ENCODE assay signal across 8 cellular contexts in genomic region chr15:74317820-74318375, GRCh38. TPM values are rescaled to one million over a fixed set of nuclear protein-coding genes. Genes with fewer than 3 reads are reported as not detected.
DNase-seq lines count a peak whose midpoint lies in the region; ATAC-seq, FAIRE-seq and TF ChIP-seq lines count a peak whose summit lies in the region.

No MANE protein-coding gene starts in this region.

- peak; percentile 55 for DNase-seq in H54 (ENCODE audit: insufficient read length, low spot score)
- no peak for DNase-seq in NT2/D1 (ENCODE audit: low read depth, low spot score)
- peak; percentile 91 for DNase-seq in Right ventricle myocardium superior
- peak; percentile 89 for DNase-seq in smooth muscle cell of the brain vasculature (ENCODE audit: low read depth, low spot score)
- no peak for DNase-seq in GDM1 (lab: John Stamatoyannopoulos, UW)
- DNase-seq in natural killer cell, result no peak
- no peak for DNase-seq in central memory CD4-positive, alpha-beta T cell
- no peak for DNase-seq in Caco-2

- TF ChIP-seq POLR2A in H54 (IDR thresholded peaks at IDR 0.05; ENCODE audit: low read depth, low read length), result no peak

- no TSS peak for BruUV-seq in Caco-2 (replicated peaks; lab: Mats Ljungman, UMichigan)

- H3K4me3 Mint-ChIP-seq in natural killer cell (no peak overlapping the region), Caco-2 (ENCODE audit: unreplicated experiment) (no peak overlapping the region)

- POLR2A ChIA-PET in Caco-2 (lab: Charles Lee), result no interaction called here

- peak overlapping the region; percentile 42 for H3K9ac ChIP-seq in NT2/D1 (ENCODE audit: insufficient read length, low read depth)

- TF ChIP-seq CTCF in natural killer cell (IDR thresholded peaks at IDR 0.05), result no peak
- TF ChIP-seq CTCF in Caco-2 (IDR thresholded peaks at IDR 0.05; ENCODE audit: insufficient read depth in 1 of 2, low read depth in 1 of 2, low read length in 1 of 2, severe bottlenecking in 1 of 2, unreplicated experiment in 1 of 2), result no peak

- H3K4me3 ChIP-seq in NT2/D1 (ENCODE audit: insufficient read length, low read depth) (no peak overlapping the region), Caco-2 (ENCODE audit: low read depth, low read length) (no peak overlapping the region)

- no peaks in the 10 kb centered on the region for H3K27me3 ChIP-seq in NT2/D1 (ENCODE audit: insufficient read depth, insufficient read length)
- no peaks in the 10 kb centered on the region for H3K27me3 ChIP-seq in Caco-2 (replicated peaks; ENCODE audit: control insufficient read depth, insufficient read depth, low read length)

- FAIRE-seq in H54 (lab: Jason Lieb, UNC), result no peak

- H3K36me3 ChIP-seq in NT2/D1 (ENCODE audit: insufficient read depth, insufficient read length, low read length), result no peaks in the 10 kb centered on the region
- no peaks in the 10 kb centered on the region for H3K36me3 ChIP-seq in Caco-2 (ENCODE audit: control insufficient read depth, insufficient read depth, low read length)

- H3K36me3 Mint-ChIP-seq in natural killer cell (no peaks in the 10 kb centered on the region), Caco-2 (ENCODE audit: insufficient read depth, unreplicated experiment) (no peaks in the 10 kb centered on the region)

- peak; percentile 79 for ATAC-seq in Right ventricle myocardium superior (ENCODE audit: poor library complexity)
- no peak for ATAC-seq in natural killer cell

- H3K4me1 Mint-ChIP-seq in natural killer cell (peaks cover 15 to 29% of the 10 kb centered on the region in 2 donors), Caco-2 (ENCODE audit: low read depth, unreplicated experiment) (no peaks in the 10 kb centered on the region)

- H3K27ac Mint-ChIP-seq in natural killer cell (no peak overlapping the region), Caco-2 (ENCODE audit: unreplicated experiment) (no peak overlapping the region)

- CTCF ChIA-PET in Caco-2 (lab: Charles Lee), result interaction anchor here (0.7 kb wide), 1 partner anchor 10 kb away, joined by 4 read pairs; no protein-coding TSS in a partner anchor

- no peaks in the 10 kb centered on the region for H3K9me3 Mint-ChIP-seq in natural killer cell
- no peaks in the 10 kb centered on the region for H3K9me3 Mint-ChIP-seq in Caco-2 (ENCODE audit: unreplicated experiment)

- intact Hi-C loops in Right ventricle myocardium superior (cut with DNase I) (no loop called here), natural killer cell (cut with micrococcal nuclease) (no loop called here), Caco-2 (cut with micrococcal nuclease; ENCODE audit: unreplicated experiment) (no loop called here)

- H3K9me3 ChIP-seq in NT2/D1 (ENCODE audit: insufficient read depth, low read length) (no peaks in the 10 kb centered on the region), Caco-2 (no peaks in the 10 kb centered on the region)

- H3K4me1 ChIP-seq in NT2/D1 (ENCODE audit: insufficient read depth, insufficient read length) (peaks cover 36% of the 10 kb centered on the region), Caco-2 (no peaks in the 10 kb centered on the region)

- H3K27me3 Mint-ChIP-seq in natural killer cell (ENCODE audit: low read depth in 2 of 2) (no peaks in the 10 kb centered on the region), Caco-2 (ENCODE audit: insufficient read depth, unreplicated experiment) (peaks cover 8% of the 10 kb centered on the region)

RNA-seq across cellular contexts. Expression of gene CYP11A1, which starts 49.5 kb away (rescaled TPM):
- total RNA-seq in Right ventricle myocardium superior (0.51 TPM), natural killer cell (1 to 10 TPM in 1 of 3 donors, not detected in 2; 5.1 TPM), Caco-2 (2022) (0.56 TPM in 1 of 2 replicates, not detected in the other)

Comparison
In these comparisons a context has a peak if more than half of its experiments do, and no peak if none do; other contexts are left out.
1. DNase-seq: peak in H54 (single experiment), Right ventricle myocardium superior (single experiment) and smooth muscle cell of the brain vasculature (single experiment); none in NT2/D1 (single experiment), GDM1 (single experiment), natural killer cell (single experiment), central memory CD4-positive, alpha-beta T cell (single experiment) and Caco-2 (0 of 2).